In genomic region chr2:70716131-70716766, GRCh38 we compare ENCODE assay signal across 1 cellular context.
TF ChIP-seq lines count a peak whose summit lies in the region.

No MANE protein-coding gene starts in this region.

TF ChIP-seq in WTC11, 78 proteins besides CTCF, POLR2A, EP300 and RAD21 (continued from another document):
- TF ChIP-seq, protein P1, sequence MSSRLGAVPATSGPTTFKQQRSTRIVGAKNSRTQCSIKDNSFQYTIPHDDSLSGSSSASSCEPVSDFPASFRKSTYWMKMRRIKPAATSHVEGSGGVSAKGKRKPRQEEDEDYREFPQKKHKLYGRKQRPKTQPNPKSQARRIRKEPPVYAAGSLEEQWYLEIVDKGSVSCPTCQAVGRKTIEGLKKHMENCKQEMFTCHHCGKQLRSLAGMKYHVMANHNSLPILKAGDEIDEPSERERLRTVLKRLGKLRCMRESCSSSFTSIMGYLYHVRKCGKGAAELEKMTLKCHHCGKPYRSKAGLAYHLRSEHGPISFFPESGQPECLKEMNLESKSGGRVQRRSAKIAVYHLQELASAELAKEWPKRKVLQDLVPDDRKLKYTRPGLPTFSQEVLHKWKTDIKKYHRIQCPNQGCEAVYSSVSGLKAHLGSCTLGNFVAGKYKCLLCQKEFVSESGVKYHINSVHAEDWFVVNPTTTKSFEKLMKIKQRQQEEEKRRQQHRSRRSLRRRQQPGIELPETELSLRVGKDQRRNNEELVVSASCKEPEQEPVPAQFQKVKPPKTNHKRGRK (CRISPR knock-in tag; IDR thresholded peaks at IDR 0.05; ENCODE audit: borderline replicate concordance): no peak
- TF ChIP-seq SP1 (CRISPR knock-in tag; conservative IDR thresholded peaks at IDR 0.05): no peak
- TF ChIP-seq CREM (CRISPR knock-in tag; IDR thresholded peaks at IDR 0.05): no peak
- TF ChIP-seq, protein P2, sequence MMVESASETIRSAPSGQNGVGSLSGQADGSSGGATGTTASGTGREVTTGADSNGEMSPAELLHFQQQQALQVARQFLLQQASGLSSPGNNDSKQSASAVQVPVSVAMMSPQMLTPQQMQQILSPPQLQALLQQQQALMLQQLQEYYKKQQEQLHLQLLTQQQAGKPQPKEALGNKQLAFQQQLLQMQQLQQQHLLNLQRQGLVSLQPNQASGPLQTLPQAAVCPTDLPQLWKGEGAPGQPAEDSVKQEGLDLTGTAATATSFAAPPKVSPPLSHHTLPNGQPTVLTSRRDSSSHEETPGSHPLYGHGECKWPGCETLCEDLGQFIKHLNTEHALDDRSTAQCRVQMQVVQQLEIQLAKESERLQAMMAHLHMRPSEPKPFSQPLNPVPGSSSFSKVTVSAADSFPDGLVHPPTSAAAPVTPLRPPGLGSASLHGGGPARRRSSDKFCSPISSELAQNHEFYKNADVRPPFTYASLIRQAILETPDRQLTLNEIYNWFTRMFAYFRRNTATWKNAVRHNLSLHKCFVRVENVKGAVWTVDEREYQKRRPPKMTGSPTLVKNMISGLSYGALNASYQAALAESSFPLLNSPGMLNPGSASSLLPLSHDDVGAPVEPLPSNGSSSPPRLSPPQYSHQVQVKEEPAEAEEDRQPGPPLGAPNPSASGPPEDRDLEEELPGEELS (CRISPR knock-in tag; IDR thresholded peaks at IDR 0.05): no peak
- TF ChIP-seq FOXK1 (CRISPR knock-in tag; IDR thresholded peaks at IDR 0.05): no peak
- TF ChIP-seq FOXP1 (CRISPR knock-in tag; IDR thresholded peaks at IDR 0.05; ENCODE audit: borderline replicate concordance): no peak
- TF ChIP-seq, protein P3, sequence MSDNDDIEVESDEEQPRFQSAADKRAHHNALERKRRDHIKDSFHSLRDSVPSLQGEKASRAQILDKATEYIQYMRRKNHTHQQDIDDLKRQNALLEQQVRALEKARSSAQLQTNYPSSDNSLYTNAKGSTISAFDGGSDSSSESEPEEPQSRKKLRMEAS (CRISPR knock-in tag; IDR thresholded peaks at IDR 0.05): no peak
